In genomic region chr7:23470290-23471089, GRCh38 we compare ENCODE assay signal across 8 cellular contexts. TPM values are rescaled to one million over a fixed set of nuclear protein-coding genes. Genes with fewer than 3 reads are reported as not detected.
DNase-seq lines count a peak whose midpoint lies in the region; ATAC-seq and TF ChIP-seq lines count a peak whose summit lies in the region.

TSS of gene IGF2BP3 (minus strand) at chr7:23470491. CDS start at chr7:23470110, 381 bp downstream.

- H3K4me1 ChIP-seq in mesodermal cell (ENCODE audit: control insufficient read depth, insufficient read depth, low read length, poor library complexity, severe bottlenecking) (peaks cover 9% of the 10 kb centered on the region), urinary bladder (ENCODE audit: insufficient read depth) (peaks cover 4% of the 10 kb centered on the region)

- H3K36me3 ChIP-seq in mesodermal cell (ENCODE audit: control insufficient read depth, insufficient read depth, low read length) = peaks cover 5% of the 10 kb centered on the region
- no peaks in the 10 kb centered on the region for H3K36me3 ChIP-seq in urinary bladder (ENCODE audit: insufficient read depth)

- H3K27ac ChIP-seq in mesodermal cell (ENCODE audit: low read depth, low read length, severe bottlenecking) (peak within 1 kb of the TSS; percentile 97), urinary bladder (ENCODE audit: low read depth) (no peak within 1 kb of the TSS)

- DNase-seq in 8988T (peak; percentile 62), LoVo (ENCODE audit: low spot score) (peak; percentile 98), SHP77 treated with DMSO at 0.1 percent for 48 hours (lab: John Stamatoyannopoulos, UW) (peak; percentile 94), cerebellar cortex (ENCODE audit: low spot score) (peak; percentile 95)

- peak; percentile 26 for TF ChIP-seq POLR2A in GM10847 (IDR thresholded peaks at IDR 0.05; ENCODE audit: extremely low read depth, insufficient read length)

- ATAC-seq in HG02970 (IDR thresholded peaks at IDR 0.05; ENCODE audit: low FRiP score, unreplicated experiment) = no peak

- H3K4me3 ChIP-seq in mesodermal cell (ENCODE audit: extremely low read depth, insufficient read depth, low read length, poor library complexity, severe bottlenecking) = peak within 1 kb of the TSS; percentile 94
- H3K4me3 ChIP-seq in urinary bladder (ENCODE audit: low read depth, low read length) = peak within 1 kb of the TSS; percentile 41

- no peaks in the 10 kb centered on the region for H3K9me3 ChIP-seq in mesodermal cell (ENCODE audit: control insufficient read depth, low read length)

- 0 to 1% methylated on average over 14 to 16 of the region's 33 CpGs for WGBS in mesodermal cell (ENCODE audit: insufficient coverage in 2 of 2), 2 experiments
- WGBS in urinary bladder = 1% methylated on average over 33 of the region's 33 CpGs

RNA-seq across cellular contexts. Expression of gene IGF2BP3, which starts in this region (rescaled TPM):
- 64.7 TPM for polyA plus RNA-seq in mesodermal cell (2013, experiment 1 of 2)
- 70.8 TPM for polyA plus RNA-seq in mesodermal cell (2013, experiment 2 of 2)
- 65.7 TPM for total RNA-seq in urinary bladder
- polyA plus RNA-seq in urinary bladder = 0.27 TPM
